ENCODE assay signal across 13 cellular contexts in genomic region chr14:88599321-88599720, GRCh38. TPM values are rescaled to one million over a fixed set of nuclear protein-coding genes. Genes with fewer than 3 reads are reported as not detected.
DNase-seq lines count a peak whose midpoint lies in the region; ATAC-seq lines count a peak whose summit lies in the region.
"Had no signal": no experiment of that assay in that cellular context is flagged by ENCODE, and none has a peak within 500 bp of the region (broad histone marks: within the 10 kb centered on the region; RNA-seq: fewer than 3 reads in every experiment).

No MANE protein-coding gene starts in this region.

- ATAC-seq in GM21360 (IDR thresholded peaks at IDR 0.05; ENCODE audit: unreplicated experiment) (peak; percentile 27), HG03066 (IDR thresholded peaks at IDR 0.05; ENCODE audit: low read depth, unreplicated experiment) (peak; percentile 38)
- no peak for ATAC-seq in effector memory CD8-positive, alpha-beta T cell (replicated peaks)
- ATAC-seq: esophagus mucosa, Panc1 had no signal

- H3K4me3 Mint-ChIP-seq in T-helper 1 cell treated with Interleukin-12 subunit alpha and Interleukin-12 subunit beta and Interleukin-4 antibody, amounts not matched to agents 30 μg/mL and 1 μg/mL, for 36 hours, result peak overlapping the region; percentile 38
- peak overlapping the region in 1 of 2 donors; percentile 56 for H3K4me3 Mint-ChIP-seq in effector memory CD8-positive, alpha-beta T cell
- H3K4me3 Mint-ChIP-seq: neural crest cell had no signal

- peak overlapping the region; percentile 78 for H3K27ac Mint-ChIP-seq in T-helper 1 cell treated with Interleukin-12 subunit alpha and Interleukin-12 subunit beta and Interleukin-4 antibody, amounts not matched to agents 30 μg/mL and 1 μg/mL, for 36 hours
- peak overlapping the region; percentile 49 to 88 for H3K27ac Mint-ChIP-seq in effector memory CD8-positive, alpha-beta T cell

- DNase-seq in T-helper 1 cell (no peak), putamen (ENCODE audit: low spot score) (no peak), occipital lobe (lab: John Stamatoyannopoulos, UW) (no peak)
- no peak for DNase-seq in effector memory CD8-positive, alpha-beta T cell
- DNase-seq in stimulated activated CD4-positive, alpha-beta T cell treated with anti-CD3 and anti-CD28 coated beads, Interleukin-4, amount 100 ng/mL, for 24 hours, result no peak
- DNase-seq: EL, NCI-H2081 treated with DMSO at 0.1 percent for 48 hours had no signal

- H3K36me3 Mint-ChIP-seq in T-helper 1 cell treated with Interleukin-12 subunit alpha and Interleukin-12 subunit beta and Interleukin-4 antibody, amounts not matched to agents 30 μg/mL and 1 μg/mL, for 36 hours (ENCODE audit: low read depth), result peaks cover 43% of the 10 kb centered on the region
- H3K36me3 Mint-ChIP-seq in effector memory CD8-positive, alpha-beta T cell (ENCODE audit: insufficient read depth), result peaks cover 21% of the 10 kb centered on the region

- H3K27me3 Mint-ChIP-seq in T-helper 1 cell treated with Interleukin-12 subunit alpha and Interleukin-12 subunit beta and Interleukin-4 antibody, amounts not matched to agents 30 μg/mL and 1 μg/mL, for 36 hours (ENCODE audit: low read depth), result no peaks in the 10 kb centered on the region
- H3K27me3 Mint-ChIP-seq in effector memory CD8-positive, alpha-beta T cell, result no peaks in the 10 kb centered on the region

- H3K9me3 Mint-ChIP-seq in T-helper 1 cell treated with Interleukin-12 subunit alpha and Interleukin-12 subunit beta and Interleukin-4 antibody, amounts not matched to agents 30 μg/mL and 1 μg/mL, for 36 hours, result no peaks in the 10 kb centered on the region
- H3K9me3 Mint-ChIP-seq in effector memory CD8-positive, alpha-beta T cell, result no peaks in the 10 kb centered on the region
- H3K9me3 Mint-ChIP-seq: neural crest cell had no signal

- H3K4me1 Mint-ChIP-seq in T-helper 1 cell treated with Interleukin-12 subunit alpha and Interleukin-12 subunit beta and Interleukin-4 antibody, amounts not matched to agents 30 μg/mL and 1 μg/mL, for 36 hours (ENCODE audit: low read depth), result peaks cover 25% of the 10 kb centered on the region
- H3K4me1 Mint-ChIP-seq in effector memory CD8-positive, alpha-beta T cell (ENCODE audit: low read depth in 2 of 2), result peaks cover 13 to 16% of the 10 kb centered on the region in 2 donors
- H3K4me1 Mint-ChIP-seq: neural crest cell had no signal

RNA-seq across cellular contexts. Expression of gene ZC3H14, which starts 36.5 kb away (rescaled TPM):
- total RNA-seq in occipital lobe, result 80.6 TPM

RNA-seq across cellular contexts. Expression of gene PTPN21, which starts 44.5 kb away (rescaled TPM):
- 9.0 TPM for total RNA-seq in occipital lobe
